Comparison of ENCODE assay signal across 8 cellular contexts in genomic region chr7:93890041-93890463, GRCh38. TPM values are rescaled to one million over a fixed set of nuclear protein-coding genes. Genes with fewer than 3 reads are reported as not detected.
DNase-seq lines count a peak whose midpoint lies in the region; ATAC-seq lines count a peak whose summit lies in the region.

No MANE protein-coding gene starts in this region.

- H2BK5ac ChIP-seq in mesenchymal stem cell (ENCODE audit: low read depth, low read length, poor library complexity, severe bottlenecking) = no peak overlapping the region

- H3K23ac ChIP-seq in mesenchymal stem cell (ENCODE audit: low read length in 2 of 2) = no peak overlapping the region

- peak overlapping the region; percentile 87 for H2AFZ ChIP-seq in mesenchymal stem cell (ENCODE audit: low read depth, low read length)

- WGBS in mesenchymal stem cell = under 1% methylated on average over 28 of the region's 28 CpGs
- WGBS in urinary bladder = 2% methylated on average over 28 of the region's 28 CpGs

- H4K91ac ChIP-seq in mesenchymal stem cell (ENCODE audit: low read length) = no peak overlapping the region

- H3K9me3 ChIP-seq in mesenchymal stem cell (ENCODE audit: control insufficient read depth, low read length) = no peaks in the 10 kb centered on the region

- H3K27ac ChIP-seq in mesenchymal stem cell (ENCODE audit: low read length, poor library complexity, severe bottlenecking) = peak overlapping the region; percentile 50
- no peak overlapping the region for H3K27ac ChIP-seq in urinary bladder (ENCODE audit: low read depth)

- peak overlapping the region; percentile 82 for H3K4me3 ChIP-seq in mesenchymal stem cell (ENCODE audit: insufficient read depth in 1 of 2, low read depth in 1 of 2, low read length in 2 of 2)
- peak overlapping the region; percentile 56 for H3K4me3 ChIP-seq in urinary bladder (ENCODE audit: low read depth, low read length)

- peak overlapping the region; percentile 19 for H2BK120ac ChIP-seq in mesenchymal stem cell (ENCODE audit: low read depth, low read length)

- H3K79me1 ChIP-seq in mesenchymal stem cell (replicated peaks; ENCODE audit: low read length, poor library complexity, severe bottlenecking) = no peaks in the 10 kb centered on the region

- peak overlapping the region; percentile 77 for H3K9ac ChIP-seq in mesenchymal stem cell (ENCODE audit: low read length)

- H2BK15ac ChIP-seq in mesenchymal stem cell (ENCODE audit: low read depth, poor library complexity, severe bottlenecking) = peak overlapping the region; percentile 23

- no peak overlapping the region for H2AK5ac ChIP-seq in mesenchymal stem cell (ENCODE audit: low read length, severe bottlenecking)

- H3K14ac ChIP-seq in mesenchymal stem cell (ENCODE audit: low read length in 2 of 2) = no peak overlapping the region

- H3K4me1 ChIP-seq in mesenchymal stem cell (ENCODE audit: control insufficient read depth, insufficient read depth, low read depth, low read length) (no peaks in the 10 kb centered on the region), urinary bladder (ENCODE audit: insufficient read depth) (no peaks in the 10 kb centered on the region)

- H3K18ac ChIP-seq in mesenchymal stem cell (ENCODE audit: low read depth in 1 of 2, low read length in 2 of 2) = peak overlapping the region; percentile 71 to 86

- no peaks in the 10 kb centered on the region for H3K27me3 ChIP-seq in mesenchymal stem cell (ENCODE audit: control insufficient read depth in 1 of 2, insufficient read depth in 1 of 2, low read length in 2 of 2)

- H3K4ac ChIP-seq in mesenchymal stem cell (ENCODE audit: low read depth in 1 of 2, low read length in 2 of 2) = peak overlapping the region in 1 of 2 experiments; percentile 64

- ATAC-seq in GM21717 (IDR thresholded peaks at IDR 0.05; ENCODE audit: unreplicated experiment) = peak; percentile 72

- DNase-seq in GM03348 (ENCODE audit: low spot score) (peak; percentile 62), NCI-H510A treated with DMSO at 0.1 percent for 48 hours (lab: John Stamatoyannopoulos, UW) (peak; percentile 7), dermis blood vessel endothelial cell (peak; percentile 41), mesenchymal stem cell (peak; percentile 73), SIG-M5 (lab: John Stamatoyannopoulos, UW) (no peak), Ammon's horn (ENCODE audit: low spot score) (no peak)

- H3K36me3 ChIP-seq in mesenchymal stem cell (ENCODE audit: control insufficient read depth in 1 of 2, insufficient read depth in 2 of 2, low read depth in 1 of 2, low read length in 2 of 2) (no peaks in the 10 kb centered on the region), urinary bladder (ENCODE audit: insufficient read depth) (no peaks in the 10 kb centered on the region)

- H3K4me2 ChIP-seq in mesenchymal stem cell (ENCODE audit: low read length, poor library complexity, severe bottlenecking) = peak overlapping the region; percentile 99

- H2BK12ac ChIP-seq in mesenchymal stem cell (ENCODE audit: low read length in 2 of 2) = no peak overlapping the region

- H4K8ac ChIP-seq in mesenchymal stem cell (ENCODE audit: low read length) = peak overlapping the region; percentile 82

RNA-seq across cellular contexts. Expression of gene TFPI2, which starts 0.5 kb away (rescaled TPM):
- total RNA-seq in dermis blood vessel endothelial cell = 112 and 152 TPM in 2 replicates
- 405 TPM for polyA plus RNA-seq in mesenchymal stem cell (2013, experiment 1 of 2)
- polyA plus RNA-seq in mesenchymal stem cell (2013, experiment 2 of 2) = 418 TPM
- 19.3 TPM for total RNA-seq in urinary bladder
- polyA plus RNA-seq in urinary bladder = 5.5 TPM

RNA-seq across cellular contexts. Expression of gene GNGT1, which starts 16.3 kb away (rescaled TPM):
- total RNA-seq in dermis blood vessel endothelial cell = not detected in 2 replicates
- not detected for polyA plus RNA-seq in mesenchymal stem cell (2013, experiment 1 of 2)
- polyA plus RNA-seq in mesenchymal stem cell (2013, experiment 2 of 2) = 0.07 TPM
- total RNA-seq in urinary bladder = 0.95 TPM
- polyA plus RNA-seq in urinary bladder = not detected

RNA-seq across cellular contexts. Expression of gene GNG11, which starts 31.5 kb away (rescaled TPM):
- 404 and 652 TPM in 2 replicates for total RNA-seq in dermis blood vessel endothelial cell
- polyA plus RNA-seq in mesenchymal stem cell (2013, experiment 1 of 2) = 105 TPM
- 111 TPM for polyA plus RNA-seq in mesenchymal stem cell (2013, experiment 2 of 2)
- total RNA-seq in urinary bladder = 48.1 TPM
- polyA plus RNA-seq in urinary bladder = 31.9 TPM

Comparison
In these comparisons a context has a peak if more than half of its experiments do, and no peak if none do; other contexts are left out.
1. DNase-seq: peak in GM03348 (single experiment), NCI-H510A treated with DMSO at 0.1 percent for 48 hours (single experiment), dermis blood vessel endothelial cell (single experiment) and mesenchymal stem cell (single experiment); none in SIG-M5 (single experiment) and Ammon's horn (single experiment).